Comparison of ENCODE assay signal across 8 cellular contexts in the genomic region with DNA sequence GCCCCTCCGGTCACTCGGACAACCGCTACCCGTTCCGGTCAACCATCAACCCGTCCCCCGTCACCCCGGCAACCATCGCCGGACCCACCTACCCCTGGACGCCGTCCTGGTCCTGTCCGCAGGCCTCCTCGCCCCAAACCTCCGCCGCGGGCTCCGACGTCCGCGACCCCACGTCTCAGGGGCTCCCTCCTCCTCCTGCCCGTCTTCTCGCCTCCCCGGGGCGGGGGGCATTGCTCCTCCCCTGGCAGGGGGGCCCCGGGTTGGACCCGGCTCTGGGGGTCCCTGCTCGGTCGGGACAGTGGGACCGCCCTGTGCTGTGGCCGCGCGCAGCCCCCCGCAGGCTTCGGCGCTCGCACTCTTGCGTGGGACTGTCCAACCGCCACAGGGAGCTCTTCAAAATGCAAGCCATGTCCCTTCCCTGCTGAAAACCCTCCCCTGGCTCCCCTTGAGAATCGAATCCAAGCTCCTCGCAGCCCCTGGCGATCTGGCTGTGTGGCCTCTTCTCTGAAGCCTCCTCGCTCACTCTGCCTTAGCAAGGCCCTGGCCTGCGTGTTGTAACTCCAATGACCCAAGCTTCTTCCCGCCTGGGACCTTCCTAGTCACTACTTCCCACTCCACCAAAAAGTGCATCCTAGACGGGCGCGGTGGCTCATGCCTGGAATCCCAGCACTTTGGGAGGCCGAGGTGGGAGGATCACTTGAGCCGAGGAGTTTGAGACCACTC. TPM values are rescaled to one million over a fixed set of nuclear protein-coding genes. Genes with fewer than 3 reads are reported as not detected.
DNase-seq lines count a peak whose midpoint lies in the region; ATAC-seq and TF ChIP-seq lines count a peak whose summit lies in the region.

No MANE protein-coding gene starts in this region.

- POLR2A ChIA-PET in activated CD4-positive, alpha-beta memory T cell treated with anti-CD3 and anti-CD28 coated beads for 36 hours (lab: Charles Lee): no interaction called here

- no peaks in the 10 kb centered on the region for H3K9me3 Mint-ChIP-seq in activated CD4-positive, alpha-beta memory T cell treated with anti-CD3 and anti-CD28 coated beads for 36 hours

- H3K4me1 Mint-ChIP-seq in activated CD4-positive, alpha-beta memory T cell treated with anti-CD3 and anti-CD28 coated beads for 36 hours (ENCODE audit: low read depth): peaks cover 14% of the 10 kb centered on the region

- intact Hi-C loops in activated CD4-positive, alpha-beta memory T cell treated with anti-CD3 and anti-CD28 coated beads for 36 hours (cut with micrococcal nuclease): no loop called here
- intact Hi-C loops in left ventricle myocardium superior (cut with micrococcal nuclease): no loop called here

- peak overlapping the region; percentile 94 for H3K9ac ChIP-seq in smooth muscle cell (ENCODE audit: low read depth)

- no peaks in the 10 kb centered on the region for H3K36me3 Mint-ChIP-seq in activated CD4-positive, alpha-beta memory T cell treated with anti-CD3 and anti-CD28 coated beads for 36 hours

- H3K9me3 ChIP-seq in smooth muscle cell (replicated peaks; ENCODE audit: low read depth): no peaks in the 10 kb centered on the region

- H3K27ac ChIP-seq in smooth muscle cell (ENCODE audit: low read depth): peak overlapping the region; percentile 96

- TF ChIP-seq CTCF in smooth muscle cell (IDR thresholded peaks at IDR 0.05; ENCODE audit: borderline replicate concordance, insufficient read depth, poor library complexity, severe bottlenecking): no peak

- CTCF ChIA-PET in activated CD4-positive, alpha-beta memory T cell treated with anti-CD3 and anti-CD28 coated beads for 36 hours (lab: Charles Lee): no interaction called here

- peaks cover 7% of the 10 kb centered on the region for H3F3A ChIP-seq in smooth muscle cell (ENCODE audit: low read depth)

- peaks cover 19% of the 10 kb centered on the region for H3K27me3 Mint-ChIP-seq in activated CD4-positive, alpha-beta memory T cell treated with anti-CD3 and anti-CD28 coated beads for 36 hours

- no peak overlapping the region for H2AFZ ChIP-seq in smooth muscle cell (ENCODE audit: low read depth)

- H4K20me1 ChIP-seq in smooth muscle cell (ENCODE audit: low read depth): no peaks in the 10 kb centered on the region

- H3K79me2 ChIP-seq in smooth muscle cell (ENCODE audit: low read depth): no peaks in the 10 kb centered on the region

- H3K27me3 ChIP-seq in smooth muscle cell (ENCODE audit: low read depth): no peaks in the 10 kb centered on the region

- peak in 2 of 3 experiments; percentile 7 to 69 for DNase-seq in NCI-H1417 (lab: John Stamatoyannopoulos, UW)
- no peak for DNase-seq in NCI-H1417 treated with DMSO at 0.1 percent for 48 hours (lab: John Stamatoyannopoulos, UW)
- DNase-seq in activated CD4-positive, alpha-beta memory T cell treated with anti-CD3 and anti-CD28 coated beads for 36 hours: no peak
- DNase-seq in left ventricle myocardium superior: peak; percentile 41
- DNase-seq in smooth muscle cell (lab: John Stamatoyannopoulos, UW; ENCODE audit: unreplicated experiment): peak; percentile 38
- no peak for DNase-seq in islet precursor cell
- no peak for DNase-seq in NAMALWA (ENCODE audit: low spot score)
- DNase-seq in midbrain (lab: John Stamatoyannopoulos, UW): no peak

- H3K4me3 Mint-ChIP-seq in activated CD4-positive, alpha-beta memory T cell treated with anti-CD3 and anti-CD28 coated beads for 36 hours: peak overlapping the region; percentile 75

- no peak overlapping the region for H3K27ac Mint-ChIP-seq in activated CD4-positive, alpha-beta memory T cell treated with anti-CD3 and anti-CD28 coated beads for 36 hours

- peak; percentile 37 for ATAC-seq in left ventricle myocardium superior

- no peaks in the 10 kb centered on the region for H3K36me3 ChIP-seq in smooth muscle cell (ENCODE audit: low read depth)

- peak overlapping the region; percentile 76 for H3K4me3 ChIP-seq in smooth muscle cell

- WGBS in smooth muscle cell (ENCODE audit: low lambda C conversion rate): 15% methylated on average over 47 of the region's 51 CpGs

- H3K4me1 ChIP-seq in smooth muscle cell (ENCODE audit: low read depth): no peaks in the 10 kb centered on the region

- peak overlapping the region; percentile 98 for H3K4me2 ChIP-seq in smooth muscle cell

RNA-seq across cellular contexts. Expression of a gene that starts 8.4 kb away (rescaled TPM):
- total RNA-seq in activated CD4-positive, alpha-beta memory T cell treated with anti-CD3 and anti-CD28 coated beads for 36 hours: not detected
- total RNA-seq in left ventricle myocardium superior (not detected), smooth muscle cell (3.6 and 4.0 TPM in 2 replicates)
- 3.1 and 10.3 TPM in 2 replicates for polyA plus RNA-seq in smooth muscle cell

RNA-seq across cellular contexts. Expression of a gene that starts 23.0 kb away (rescaled TPM):
- not detected for total RNA-seq in activated CD4-positive, alpha-beta memory T cell treated with anti-CD3 and anti-CD28 coated beads for 36 hours
- 22.8 TPM for total RNA-seq in left ventricle myocardium superior
- 56.6 and 72.0 TPM in 2 replicates for total RNA-seq in smooth muscle cell
- polyA plus RNA-seq in smooth muscle cell: 92.5 and 122 TPM in 2 replicates

Comparison
In these comparisons a context has a peak if more than half of its experiments do, and no peak if none do; other contexts are left out.
1. DNase-seq: peak in NCI-H1417 (2 of 3), left ventricle myocardium superior (single experiment) and smooth muscle cell (single experiment); none in NCI-H1417 treated with DMSO at 0.1 percent for 48 hours (single experiment), activated CD4-positive, alpha-beta memory T cell treated with anti-CD3 and anti-CD28 coated beads for 36 hours (single experiment), islet precursor cell (single experiment), NAMALWA (single experiment) and midbrain (single experiment).
2. RNA of a gene that starts 23.0 kb away (total RNA-seq): 56.6 to 72.0 TPM in smooth muscle cell and 22.8 TPM in left ventricle myocardium superior (single experiment); not detected in activated CD4-positive, alpha-beta memory T cell treated with anti-CD3 and anti-CD28 coated beads for 36 hours; every median in the first group is over 10 times any median in the second.